Comparison of ENCODE assay signal across 8 cellular contexts in genomic region chrX:150365051-150365952, GRCh38. TPM values are rescaled to one million over a fixed set of nuclear protein-coding genes. Genes with fewer than 3 reads are reported as not detected.
DNase-seq lines count a peak whose midpoint lies in the region; ATAC-seq, FAIRE-seq and TF ChIP-seq lines count a peak whose summit lies in the region.

No MANE protein-coding gene starts in this region.

- peak overlapping the region; percentile 34 for H3K4me3 ChIP-seq in CD8-positive, alpha-beta memory T cell (ENCODE audit: low read length)
- H3K4me3 ChIP-seq in KMS-11 (IDR thresholded peaks at IDR 0.05; ENCODE audit: insufficient read depth, low read depth, low read length) (no peak overlapping the region), K562 (peak overlapping the region; percentile 28; the same call in 1 of the 2 replicates), iPS DF 6.9 (ENCODE audit: low read length) (peak overlapping the region; percentile 56; the same call in 1 of the 2 replicates)

- TF ChIP-seq CTCF in KMS-11 (conservative IDR thresholded peaks at IDR 0.05; ENCODE audit: low read depth, low read length): 0 out of 2 replicates have a peak, but pooled peaks have one; percentile 29
- peak; percentile 30 to 63 (median 54) for TF ChIP-seq CTCF in K562 (IDR thresholded peaks at IDR 0.05 in 2 of 3, conservative IDR thresholded peaks at IDR 0.05 in 1 of 3; ENCODE audit: insufficient read depth in 2 of 3, low read depth in 1 of 3, low read length in 3 of 3)

- 0 out of 4 replicates have a peak, but pooled peaks of 1 of the 2 experiments have one; percentile 36 for TF ChIP-seq RAD21 in K562 (CRISPR knock-in tag; conservative IDR thresholded peaks at IDR 0.05 in 1 of 2, IDR thresholded peaks at IDR 0.05 in 1 of 2)

- no peaks in the 10 kb centered on the region for H3K9me3 Mint-ChIP-seq in CD8-positive, alpha-beta memory T cell

- H2AFZ ChIP-seq in KMS-11 (ENCODE audit: low read depth): peak overlapping the region; percentile 41; the same call in 1 of the 2 replicates
- H2AFZ ChIP-seq in K562 (ENCODE audit: low read depth, low read length): peak overlapping the region; percentile 7; the same call in 1 of the 2 replicates

- H3K27me3 Mint-ChIP-seq in CD8-positive, alpha-beta memory T cell: peaks cover 0 to 7% of the 10 kb centered on the region in 2 donors

- TF ChIP-seq EP300 in K562 (IDR thresholded peaks at IDR 0.05; ENCODE audit: low read length): no peak

- CTCF ChIA-PET in CD8-positive, alpha-beta memory T cell (lab: Charles Lee): interaction anchor here (0.9 to 3.8 kb wide), 12 partner anchors 8 to 425 kb away, joined by 3 to 22 read pairs (median 4); no protein-coding TSS in a partner anchor
- CTCF ChIA-PET in K562 (lab: Yijun Ruan, JAX; ENCODE audit: low intra/inter-chr PET ratio): no interaction called here

- peak overlapping the region; percentile 81 to 91 (median 87) for H3K4me3 Mint-ChIP-seq in CD8-positive, alpha-beta memory T cell

- peak; percentile 39 to 73 (median 53) for DNase-seq in CD8-positive, alpha-beta memory T cell
- DNase-seq in T-helper 2 cell (peak in 4 of 5 experiments; percentile 19 to 72 (median 40)), K562 (ENCODE audit: extremely low read depth in 1 of 4, low spot score in 3 of 4) (peak; percentile 34 to 54 (median 42)), iPS DF 6.9 (ENCODE audit: low read depth, low spot score) (no peak), retina (peak; percentile 92)

- BruUV-seq in K562 (replicated peaks; lab: Mats Ljungman, UMichigan): no TSS peak

- intact Hi-C loops in K562 (cut with micrococcal nuclease): no loop called here

- peak overlapping the region in 6 of 8 donors; percentile 47 to 79 (median 66) for H3K27ac Mint-ChIP-seq in CD8-positive, alpha-beta memory T cell

- H3K4me2 ChIP-seq in KMS-11: 0 out of 2 replicates have a peak overlapping the region, but pooled peaks have one; percentile 29
- H3K4me2 ChIP-seq in K562 (ENCODE audit: insufficient read depth, low read length): peak overlapping the region; percentile 58

- no peaks in the 10 kb centered on the region for H3K4me1 ChIP-seq in CD8-positive, alpha-beta memory T cell (ENCODE audit: insufficient read depth, low read length)
- H3K4me1 ChIP-seq in KMS-11 (ENCODE audit: low read depth, poor library complexity, severe bottlenecking) (no peaks in the 10 kb centered on the region), K562 (replicated peaks in 1 of 2; ENCODE audit: control insufficient read depth in 2 of 2, insufficient read depth in 2 of 2, low read length in 2 of 2) (peaks cover 0 to 35% of the 10 kb centered on the region in 2 experiments; a peak in 3 of 5 replicates), iPS DF 6.9 (ENCODE audit: control insufficient read depth, insufficient read depth, low read length) (0 out of 2 replicates have a peak, but pooled peaks cover 1% of the 10 kb centered on the region)

- H3K4me1 Mint-ChIP-seq in CD8-positive, alpha-beta memory T cell: peaks cover 20 to 26% (median 21%) of the 10 kb centered on the region in 3 donors

- H3K9me3 ChIP-seq in CD8-positive, alpha-beta memory T cell (ENCODE audit: low read length): no peaks in the 10 kb centered on the region
- H3K9me3 ChIP-seq in K562 (replicated peaks; ENCODE audit: control insufficient read depth, insufficient read depth, low read depth, low read length) (no peaks in the 10 kb centered on the region), iPS DF 6.9 (ENCODE audit: control insufficient read depth, insufficient read depth, low read length) (no peaks in the 10 kb centered on the region)

- no peak overlapping the region for H3K27ac ChIP-seq in CD8-positive, alpha-beta memory T cell (ENCODE audit: low read depth, low read length)
- no peak overlapping the region for H3K27ac ChIP-seq in KMS-11
- no peak overlapping the region for H3K27ac ChIP-seq in K562 (ENCODE audit: extremely low read depth, low read depth, low read length)
- no peak overlapping the region for H3K27ac ChIP-seq in iPS DF 6.9 (ENCODE audit: low read length)

- H3K9me1 ChIP-seq in K562 (ENCODE audit: control insufficient read depth, insufficient read depth, low read length): no peaks in the 10 kb centered on the region

- H3K27me3 ChIP-seq in CD8-positive, alpha-beta memory T cell (ENCODE audit: insufficient read depth, low read length, poor library complexity, severe bottlenecking): no peaks in the 10 kb centered on the region
- no peaks in the 10 kb centered on the region for H3K27me3 ChIP-seq in KMS-11 (ENCODE audit: insufficient read depth, low read depth)
- peaks cover 0 to 60% of the 10 kb centered on the region in 2 experiments; a peak in 2 of 5 replicates for H3K27me3 ChIP-seq in K562 (ENCODE audit: control insufficient read depth in 2 of 2, insufficient read depth in 2 of 2, low read length in 2 of 2)
- peaks cover 41% of the 10 kb centered on the region for H3K27me3 ChIP-seq in iPS DF 6.9 (ENCODE audit: control insufficient read depth, insufficient read depth, low read length)

- TF ChIP-seq POLR2A in K562 (conservative IDR thresholded peaks at IDR 0.05): no peak

- WGBS in K562 (ENCODE audit: insufficient coverage, low coverage, missing lambda C conversion rate): 9% methylated on average over 11 of the region's 75 CpGs
- no CpG with 5 or more reads among the region's 75 CpGs for WGBS in iPS DF 6.9 (ENCODE audit: insufficient coverage, insufficient read length)

- H4K20me1 ChIP-seq in KMS-11 (ENCODE audit: insufficient read depth): no peaks in the 10 kb centered on the region
- no peaks in the 10 kb centered on the region for H4K20me1 ChIP-seq in K562 (replicated peaks; ENCODE audit: control insufficient read depth, insufficient read depth, low read length)

- H3K36me3 ChIP-seq in CD8-positive, alpha-beta memory T cell (ENCODE audit: insufficient read depth, low read length): no peaks in the 10 kb centered on the region
- H3K36me3 ChIP-seq in KMS-11 (ENCODE audit: insufficient read depth) (no peaks in the 10 kb centered on the region), K562 (ENCODE audit: control insufficient read depth, insufficient read depth, low read length) (no peaks in the 10 kb centered on the region), iPS DF 6.9 (ENCODE audit: control insufficient read depth, insufficient read depth, low read length) (no peaks in the 10 kb centered on the region)

- FAIRE-seq in K562 (lab: Jason Lieb, UNC): no peak

- in situ Hi-C loops in K562 (cut with MboI): no loop called here

- H3K36me3 Mint-ChIP-seq in CD8-positive, alpha-beta memory T cell: peaks cover 0 to 3% (median 0%) of the 10 kb centered on the region in 3 donors

- POLR2A ChIA-PET in CD8-positive, alpha-beta memory T cell (lab: Charles Lee): interaction anchor here (0.7 kb wide), 1 partner anchor 12 kb away, joined by 3 read pairs; no protein-coding TSS in a partner anchor
- POLR2A ChIA-PET in K562 (lab: Yijun Ruan, JAX): no interaction called here

- ATAC-seq in K562 (peak; percentile 83), HG02852 (IDR thresholded peaks at IDR 0.05; ENCODE audit: unreplicated experiment) (no peak), HG03457 (IDR thresholded peaks at IDR 0.05; ENCODE audit: unreplicated experiment) (no peak)

- H3K79me2 ChIP-seq in KMS-11 (ENCODE audit: insufficient read depth, low read depth) (no peaks in the 10 kb centered on the region), K562 (ENCODE audit: control insufficient read depth, insufficient read depth, low read length) (no peaks in the 10 kb centered on the region)

- H3K9ac ChIP-seq in KMS-11: no peak overlapping the region
- peak overlapping the region in 1 of 2 experiments; percentile 26; a peak in 2 of 4 replicates for H3K9ac ChIP-seq in K562 (ENCODE audit: insufficient read depth in 1 of 2, low read depth in 2 of 2, low read length in 2 of 2)

TF ChIP-seq in K562, 482 proteins besides CTCF, POLR2A, EP300 and RAD21 (continues in another document):
- TF ChIP-seq NCOA6 (IDR thresholded peaks at IDR 0.05): no peak
- no peak for TF ChIP-seq ZFP1 (CRISPR knock-in tag; IDR thresholded peaks at IDR 0.05)
- TF ChIP-seq THRAP3 (IDR thresholded peaks at IDR 0.05; ENCODE audit: borderline replicate concordance): no peak
- no peak for TF ChIP-seq SNRNP70 (optimal IDR thresholded peaks at IDR 0.05; ENCODE audit: low read depth, low read length)
- peak; percentile 28 for TF ChIP-seq CTCFL (IDR thresholded peaks at IDR 0.05; ENCODE audit: borderline replicate concordance, insufficient read depth, low read depth, low read length, poor library complexity, severe bottlenecking)

RNA-seq across cellular contexts. Expression of gene MAMLD1, which starts 2.2 kb away (rescaled TPM):
- total RNA-seq in CD8-positive, alpha-beta memory T cell: 1 to 10 TPM; 6.2 to 7.3 TPM
- 1.8 TPM for polyA plus RNA-seq in CD8-positive, alpha-beta memory T cell
- 0.09 TPM in 1 of 2 replicates, not detected in the other for total RNA-seq in K562 (2011; cell fraction: chromatin; rRNA removed; ENCODE audit: low replicate concordance)
- not detected in 2 replicates for total RNA-seq in K562 (2011; cell fraction: nucleolus; rRNA removed)
- total RNA-seq in K562 (2011; cell fraction: nucleoplasm; rRNA removed): not detected in 2 replicates
- total RNA-seq in K562 (2014; rRNA removed) (not detected in 2 replicates), K562 (2014; rRNA removed; fragmentation: Illumina TruSeq; extraction: Trizol) (not detected in 2 replicates), K562 (2015; rRNA removed; fragmentation: Illumina TruSeq; extraction: Trizol) (not detected in 2 replicates), K562 (2021) (0.18 TPM in 1 of 2 replicates, not detected in the other)
- polyA plus RNA-seq in K562 (2011; rRNA removed) (not detected in 2 replicates), K562 (2014; fragmentation: Illumina TruSeq; extraction: Trizol) (not detected in 2 replicates), K562 (2014; fragmentation: Nextera tagmentation; extraction: Ambion mirVana) (not detected), K562 (2014; rRNA removed) (0.12 TPM in 1 of 2 replicates, not detected in the other)
- 0.03 TPM in 1 of 2 replicates, not detected in the other for polyA plus RNA-seq in K562 (2011; cell fraction: cytosol; rRNA removed)
- polyA plus RNA-seq in K562 (2011; cell fraction: nucleus; rRNA removed): 0.10 TPM in 1 of 2 replicates, not detected in the other
- polyA plus RNA-seq in K562 (2012): 0.03 TPM in 1 of 2 replicates, not detected in the other
- polyA minus RNA-seq in K562 (2011; rRNA and poly(A)+ RNA removed): not detected in 2 replicates
- not detected in 2 replicates for polyA minus RNA-seq in K562 (2011; cell fraction: cytosol; rRNA and poly(A)+ RNA removed)
- polyA minus RNA-seq in K562 (2011; cell fraction: nucleus; rRNA and poly(A)+ RNA removed): not detected in 2 replicates

Comparison
In these comparisons a context has a peak if more than half of its experiments do, and no peak if none do; other contexts are left out.
1. RNA of gene MAMLD1, which starts 2.2 kb away (total RNA-seq): 6.2 to 7.3 TPM in CD8-positive, alpha-beta memory T cell; 0.09 to 0.18 TPM in K562; every median in the first group is over 4 times any median in the second.